In genomic region chr11:116772443-116773202, GRCh38 we compare ENCODE assay signal across 8 cellular contexts. TPM values are rescaled to one million over a fixed set of nuclear protein-coding genes. Genes with fewer than 3 reads are reported as not detected.
DNase-seq lines count a peak whose midpoint lies in the region; ATAC-seq and TF ChIP-seq lines count a peak whose summit lies in the region.

TSS of gene BUD13 (minus strand) at chr11:116772987. CDS start at chr11:116772964, 23 bp downstream.

- H3K9me3 ChIP-seq in esophagus (ENCODE audit: control insufficient read depth in 2 of 2, insufficient read depth in 1 of 2, low read depth in 1 of 2, low read length in 1 of 2) (no peaks in the 10 kb centered on the region), muscle layer of colon (ENCODE audit: low read length) (no peaks in the 10 kb centered on the region)

- peak within 1 kb of the TSS; percentile 95 to 99 (median 96) for H3K4me3 Mint-ChIP-seq in IgD-negative memory B cell
- peak within 1 kb of the TSS; percentile 98 for H3K4me3 Mint-ChIP-seq in activated T-cell treated with anti-CD3 and anti-CD28 coated beads, Interleukin-2, amount 50 U/mL, for 24 hours

- peaks cover 20 to 29% (median 27%) of the 10 kb centered on the region in 3 donors for H3K4me1 Mint-ChIP-seq in IgD-negative memory B cell
- peaks cover 63% of the 10 kb centered on the region for H3K4me1 Mint-ChIP-seq in activated T-cell treated with anti-CD3 and anti-CD28 coated beads, Interleukin-2, amount 50 U/mL, for 24 hours (ENCODE audit: low read depth)

- H3K4me3 ChIP-seq in esophagus (ENCODE audit: low read depth in 1 of 2, low read length in 2 of 2) (peak within 1 kb of the TSS; percentile 84 to 91), muscle layer of colon (ENCODE audit: low read depth in 1 of 2, low read length in 2 of 2) (peak within 1 kb of the TSS; percentile 80 to 93)

- H3K9me3 Mint-ChIP-seq in IgD-negative memory B cell, result no peaks in the 10 kb centered on the region
- peaks cover 2% of the 10 kb centered on the region for H3K9me3 Mint-ChIP-seq in activated T-cell treated with anti-CD3 and anti-CD28 coated beads, Interleukin-2, amount 50 U/mL, for 24 hours

- H3K27ac Mint-ChIP-seq in IgD-negative memory B cell, result peak within 1 kb of the TSS; percentile 97 to 100 (median 98)
- peak within 1 kb of the TSS; percentile 98 for H3K27ac Mint-ChIP-seq in activated T-cell treated with anti-CD3 and anti-CD28 coated beads, Interleukin-2, amount 50 U/mL, for 24 hours

- H3K4me1 ChIP-seq in esophagus (ENCODE audit: control insufficient read depth in 2 of 2, insufficient read depth in 2 of 2, low read length in 1 of 2) (peaks cover 0 to 5% of the 10 kb centered on the region in 2 donors), muscle layer of colon (ENCODE audit: insufficient read depth, low read length) (peaks cover 23% of the 10 kb centered on the region)

- peaks cover 6% of the 10 kb centered on the region for H3K36me3 Mint-ChIP-seq in IgD-negative memory B cell
- H3K36me3 Mint-ChIP-seq in activated T-cell treated with anti-CD3 and anti-CD28 coated beads, Interleukin-2, amount 50 U/mL, for 24 hours (ENCODE audit: low read depth), result peaks cover 80% of the 10 kb centered on the region

- 0% methylated on average over 50 to 73 of the region's 73 CpGs for WGBS in esophagus, 2 donors

- H3K27me3 Mint-ChIP-seq in IgD-negative memory B cell, result no peaks in the 10 kb centered on the region
- no peaks in the 10 kb centered on the region for H3K27me3 Mint-ChIP-seq in activated T-cell treated with anti-CD3 and anti-CD28 coated beads, Interleukin-2, amount 50 U/mL, for 24 hours

- ATAC-seq in GM21528 (IDR thresholded peaks at IDR 0.05; ENCODE audit: low FRiP score, unreplicated experiment), result peak; percentile 88

- peak within 1 kb of the TSS; percentile 74 for H3K9ac ChIP-seq in muscle layer of colon (ENCODE audit: low read length)

- peak; percentile 43 for DNase-seq in DMS114 treated with DMSO at 0.1 percent for 48 hours (lab: John Stamatoyannopoulos, UW; ENCODE audit: unreplicated experiment)
- peak; percentile 98 for DNase-seq in activated T-cell treated with anti-CD3 and anti-CD28 coated beads, Interleukin-2, amount 50 U/mL, for 24 hours
- DNase-seq in stimulated activated CD8-positive, alpha-beta memory T cell treated with anti-CD3 and anti-CD28 coated beads, Interleukin-7, amount 100 ng/mL, for 4 hours (ENCODE audit: low read depth in 2 of 2), result peak; percentile 79 to 89

- H3K27me3 ChIP-seq in esophagus (ENCODE audit: control insufficient read depth in 1 of 2, insufficient read depth in 2 of 2, low read length in 2 of 2) (no peaks in the 10 kb centered on the region), muscle layer of colon (ENCODE audit: control insufficient read depth in 1 of 2, insufficient read depth in 2 of 2, low read length in 2 of 2) (no peaks in the 10 kb centered on the region)

- H3K27ac ChIP-seq in esophagus (ENCODE audit: low read depth in 2 of 2, low read length in 1 of 2) (peak within 1 kb of the TSS; percentile 94 to 95), muscle layer of colon (ENCODE audit: low read depth, low read length) (peak within 1 kb of the TSS; percentile 94)

- H3K36me3 ChIP-seq in esophagus (ENCODE audit: control insufficient read depth in 2 of 2, insufficient read depth in 2 of 2, low read length in 1 of 2) (peaks cover 3 to 7% of the 10 kb centered on the region in 2 donors), muscle layer of colon (ENCODE audit: insufficient read depth, low read length) (peaks cover 8% of the 10 kb centered on the region)

TF ChIP-seq in PFSK-1, 5 proteins besides CTCF, POLR2A, EP300 and RAD21:
- peak; percentile 72; the same call in 1 of the 2 replicates for TF ChIP-seq TAF1 (IDR thresholded peaks at IDR 0.05; ENCODE audit: borderline replicate concordance, insufficient read depth, low read length)
- peak; percentile 95 for TF ChIP-seq POLR2AphosphoS5 (IDR thresholded peaks at IDR 0.05; ENCODE audit: low read depth, low read length)
- peak; percentile 98 for TF ChIP-seq FOXP2 (optimal IDR thresholded peaks at IDR 0.05; ENCODE audit: borderline replicate concordance, extremely low read depth, extremely low read length, insufficient read depth)
- TF ChIP-seq REST (IDR thresholded peaks at IDR 0.05; ENCODE audit: insufficient read depth in 1 of 2, low read depth in 2 of 2, low read length in 2 of 2), result peak; percentile 21 to 46; a peak in 1 of 4 replicates
- TF ChIP-seq SIN3A (IDR thresholded peaks at IDR 0.05; ENCODE audit: borderline replicate concordance, insufficient read depth, low read length), result peak; percentile 34; the same call in 1 of the 2 replicates
TF ChIP-seq in PFSK-1: peak in this region for 5.

RNA-seq across cellular contexts. Expression of gene BUD13, which starts in this region (rescaled TPM):
- polyA plus RNA-seq in IgD-negative memory B cell, result 16.5 TPM
- polyA plus RNA-seq in PFSK-1 (2012; ENCODE audit: insufficient read length, low read depth), result 10.4 TPM
- 10 to 100 TPM in 1 of 2 donors, 1 to 10 TPM in 1; 9.6 to 11.4 TPM for polyA plus RNA-seq in esophagus

Comparison
In these comparisons a context has a peak if more than half of its experiments do, and no peak if none do; other contexts are left out.
1. Peak in every context shown above with its lines: DNase-seq, ATAC-seq, H3K4me3 ChIP-seq and H3K27ac ChIP-seq.
2. DNase-seq: peak in every context shown above with its lines; median percentile 98 in activated T-cell treated with anti-CD3 and anti-CD28 coated beads, Interleukin-2, amount 50 U/mL, for 24 hours; 84 in stimulated activated CD8-positive, alpha-beta memory T cell treated with anti-CD3 and anti-CD28 coated beads, Interleukin-7, amount 100 ng/mL, for 4 hours; 43 in DMS114 treated with DMSO at 0.1 percent for 48 hours.